Comparison of ENCODE assay signal across 8 cellular contexts in genomic region chr16:67431805-67432476, GRCh38. TPM values are rescaled to one million over a fixed set of nuclear protein-coding genes. Genes with fewer than 3 reads are reported as not detected.
DNase-seq lines count a peak whose midpoint lies in the region; ATAC-seq, FAIRE-seq and TF ChIP-seq lines count a peak whose summit lies in the region.

No MANE protein-coding gene starts in this region.

- peaks cover 23% of the 10 kb centered on the region for H3K27me3 Mint-ChIP-seq in HFFc6 (ENCODE audit: insufficient read depth)
- H3K27me3 Mint-ChIP-seq in brain = peaks cover 54% of the 10 kb centered on the region
- peaks cover 23 to 41% (median 27%) of the 10 kb centered on the region in 3 donors for H3K27me3 Mint-ChIP-seq in naive B cell

- TF ChIP-seq CTCF in AG10803 (conservative IDR thresholded peaks at IDR 0.05; ENCODE audit: low read length) (no peak), HFFc6 (IDR thresholded peaks at IDR 0.05) (no peak), brain (conservative IDR thresholded peaks at IDR 0.05) (peak in 1 of 2 experiments; percentile 12)

- ATAC-seq in naive B cell (ENCODE audit: low read depth in 2 of 2) (no peak), HG03108 (IDR thresholded peaks at IDR 0.05; ENCODE audit: unreplicated experiment) (no peak), HG02571 (IDR thresholded peaks at IDR 0.05; ENCODE audit: unreplicated experiment) (no peak)

- H3K4me1 Mint-ChIP-seq in HFFc6 (ENCODE audit: low read depth) = no peaks in the 10 kb centered on the region
- H3K4me1 Mint-ChIP-seq in brain = peaks cover 29% of the 10 kb centered on the region
- peaks cover 40 to 57% (median 53%) of the 10 kb centered on the region in 3 donors for H3K4me1 Mint-ChIP-seq in naive B cell

- FAIRE-seq in GM19239 (lab: Jason Lieb, UNC) = no peak

- H3K9me3 Mint-ChIP-seq in HFFc6 (no peaks in the 10 kb centered on the region), brain (no peaks in the 10 kb centered on the region), naive B cell (no peaks in the 10 kb centered on the region)

- DNase-seq in AG10803 (ENCODE audit: low read depth) (no peak), HFFc6 (no peak), naive B cell (no peak), midbrain (lab: John Stamatoyannopoulos, UW) (no peak), GM19239 (ENCODE audit: insufficient read length, low spot score) (no peak)

- peak overlapping the region; percentile 59 for H3K4me3 Mint-ChIP-seq in HFFc6
- peak overlapping the region; percentile 62 to 81 (median 75) for H3K4me3 Mint-ChIP-seq in brain
- H3K4me3 Mint-ChIP-seq in naive B cell = peak overlapping the region; percentile 60 to 84 (median 76)

- H3K4me3 ChIP-seq in AG10803 (ENCODE audit: low read length) = peak overlapping the region; percentile 36; the same call in 1 of the 2 replicates

- peaks cover 4% of the 10 kb centered on the region; the same call in 1 of the 2 replicates for H3K36me3 Mint-ChIP-seq in HFFc6 (ENCODE audit: low read depth)
- H3K36me3 Mint-ChIP-seq in brain = no peaks in the 10 kb centered on the region
- H3K36me3 Mint-ChIP-seq in naive B cell = peaks cover 0 to 3% of the 10 kb centered on the region in 2 donors

- H3K27ac Mint-ChIP-seq in HFFc6 (no peak overlapping the region), brain (peak overlapping the region; percentile 43 to 94 (median 83)), naive B cell (no peak overlapping the region)

RNA-seq across cellular contexts. Expression of gene HSD11B2, which starts 1.0 kb away (rescaled TPM):
- total RNA-seq in HFFc6 (2021; fragmentation: NEBNext Ultra II Directional; extraction: Animal tissue kit (Norgen Biotek cat#: 25700)) = not detected
- polyA plus RNA-seq in brain (ENCODE audit: insufficient read depth, low read depth, low replicate concordance) (47.9 TPM), naive B cell (ENCODE audit: low read depth in 6 of 6) (not detected)

RNA-seq across cellular contexts. Expression of gene ZDHHC1, which starts 15.7 kb away (rescaled TPM):
- 1 to 10 TPM; 2.1 to 5.4 (median 2.8) TPM for total RNA-seq in HFFc6 (2021; fragmentation: NEBNext Ultra II Directional; extraction: Animal tissue kit (Norgen Biotek cat#: 25700))
- polyA plus RNA-seq in brain (ENCODE audit: insufficient read depth, low read depth, low replicate concordance) = 10.6 TPM
- polyA plus RNA-seq in naive B cell (ENCODE audit: low read depth in 6 of 6) = under 1 TPM in 3 of 6 donors, not detected in 3; 0.17 to 0.23 (median 0.21) TPM

RNA-seq across cellular contexts. Expression of gene TPPP3, which starts 38.6 kb away (rescaled TPM):
- total RNA-seq in HFFc6 (2021; fragmentation: NEBNext Ultra II Directional; extraction: Animal tissue kit (Norgen Biotek cat#: 25700)) = under 1 TPM in 2 of 6 experiments, not detected in 4; 0.21 to 0.28 TPM
- polyA plus RNA-seq in brain (ENCODE audit: insufficient read depth, low read depth, low replicate concordance) (438 TPM), naive B cell (ENCODE audit: low read depth in 6 of 6) (not detected)

RNA-seq across cellular contexts. Expression of gene ATP6V0D1, which starts 49.0 kb away (rescaled TPM):
- 100 to 1,000 TPM; 102 to 130 (median 118) TPM for total RNA-seq in HFFc6 (2021; fragmentation: NEBNext Ultra II Directional; extraction: Animal tissue kit (Norgen Biotek cat#: 25700))
- 208 TPM for polyA plus RNA-seq in brain (ENCODE audit: insufficient read depth, low read depth, low replicate concordance)
- polyA plus RNA-seq in naive B cell (ENCODE audit: low read depth in 6 of 6) = 100 to 1,000 TPM; 136 to 255 (median 157) TPM

RNA-seq across cellular contexts. Expression of gene AGRP, which starts 51.4 kb away (rescaled TPM):
- total RNA-seq in HFFc6 (2021; fragmentation: NEBNext Ultra II Directional; extraction: Animal tissue kit (Norgen Biotek cat#: 25700)) = not detected
- polyA plus RNA-seq in brain (ENCODE audit: insufficient read depth, low read depth, low replicate concordance) = 0.49 TPM
- polyA plus RNA-seq in naive B cell (ENCODE audit: low read depth in 6 of 6) = not detected

Comparison
In these comparisons a context has a peak if more than half of its experiments do, and no peak if none do; other contexts are left out.
1. H3K27ac Mint-ChIP-seq: peak in brain (5 of 5); none in HFFc6 (single experiment) and naive B cell (0 of 6).
2. RNA of gene HSD11B2, which starts 1.0 kb away (polyA plus RNA-seq): 47.9 TPM in brain (single experiment); not detected in naive B cell; every median in the first group is over 10 times any median in the second.
3. RNA of gene TPPP3, which starts 38.6 kb away (polyA plus RNA-seq): 438 TPM in brain (single experiment); not detected in naive B cell; every median in the first group is over 100 times any median in the second.
4. Peak in every context shown above with its lines, with median percentiles within 50 percentile points of each other: H3K4me3 Mint-ChIP-seq.